ENCODE assay signal across 10 cellular contexts in genomic region chr14:23141706-23142467, GRCh38. TPM values are rescaled to one million over a fixed set of nuclear protein-coding genes. Genes with fewer than 3 reads are reported as not detected.
A peak's percentile ranks its signal among the peaks of the same experiment; 100 is the strongest.
DNase-seq lines count a peak whose midpoint lies in the region; TF ChIP-seq lines count a peak whose summit lies in the region.
"Had no signal": no experiment of that assay in that cellular context is flagged by ENCODE, and none has a peak within 500 bp of the region (broad histone marks: within the 10 kb centered on the region; RNA-seq: fewer than 3 reads in every experiment).

No MANE protein-coding gene starts in this region.

- DNase-seq in NCI-H345 (lab: John Stamatoyannopoulos, UW), result peak; percentile 8
- no peak for DNase-seq in NCI-H345 treated with DMSO at 0.1 percent for 48 hours (lab: John Stamatoyannopoulos, UW; ENCODE audit: unreplicated experiment)
- DNase-seq in MCF 10A (ENCODE audit: unreplicated experiment), result peak; percentile 83
- peak; percentile 70 for DNase-seq in kidney tubule cell (ENCODE audit: low spot score)
- peak; percentile 68 for DNase-seq in uterus
- DNase-seq in NCI-H524 treated with DMSO at 0.1 percent for 48 hours (lab: John Stamatoyannopoulos, UW), result no peak
- no peak for DNase-seq in NCI-H510A (lab: John Stamatoyannopoulos, UW)
- DNase-seq in GF-D8 (lab: John Stamatoyannopoulos, UW), result no peak
- DNase-seq: SW 1271 had no signal

- H3K4me3 Mint-ChIP-seq in MCF 10A (ENCODE audit: unreplicated experiment), result no peak overlapping the region

- CTCF ChIA-PET in MCF 10A (lab: Yijun Ruan, JAX), result interaction anchor here (0.6 to 5.8 kb wide), 7 partner anchors 10 to 1863 kb away, joined by 3 to 39 read pairs (median 6); no protein-coding TSS in a partner anchor

- peaks cover 8 to 12% of the 10 kb centered on the region in 2 donors for H3K4me1 ChIP-seq in uterus

- H3K27me3 ChIP-seq in uterus, result no peaks in the 10 kb centered on the region

- no peaks in the 10 kb centered on the region for H3K9me3 ChIP-seq in uterus

- H3K27ac Mint-ChIP-seq in MCF 10A (ENCODE audit: low read depth, unreplicated experiment), result peak overlapping the region; percentile 83
- H3K27ac Mint-ChIP-seq: activated T-helper 2 cell treated with anti-CD3 and anti-CD28 coated beads, Interferon-gamma antibody, Interleukin-2, Interleukin-4, amounts not matched to agents 10 μg/mL and 5 μg/mL and 100 μg/mL, durations not matched to agents 14 hours and 24 hours and 36 hours had no signal

- no peak overlapping the region for H3K4me3 ChIP-seq in uterus

- TF ChIP-seq CTCF in MCF 10A (IDR thresholded peaks at IDR 0.05; ENCODE audit: unreplicated experiment), result no peak
- no peak for TF ChIP-seq CTCF in uterus (IDR thresholded peaks at IDR 0.05)

- intact Hi-C loops in MCF 10A (cut with micrococcal nuclease), result no loop called here
- intact Hi-C loops in uterus (cut with DNase I; ENCODE audit: low total_unique reads), result no loop called here

- H3K36me3 ChIP-seq in uterus, result no peaks in the 10 kb centered on the region

- H3K4me1 Mint-ChIP-seq in MCF 10A (ENCODE audit: insufficient read depth, unreplicated experiment), result peaks cover 59% of the 10 kb centered on the region

- H3K27me3 Mint-ChIP-seq in MCF 10A (ENCODE audit: insufficient read depth, unreplicated experiment), result no peaks in the 10 kb centered on the region

- no peak for TF ChIP-seq POLR2A in uterus (IDR thresholded peaks at IDR 0.05)

- no peaks in the 10 kb centered on the region for H3K9me3 Mint-ChIP-seq in MCF 10A (ENCODE audit: unreplicated experiment)
- H3K9me3 Mint-ChIP-seq: activated T-helper 2 cell treated with anti-CD3 and anti-CD28 coated beads, Interferon-gamma antibody, Interleukin-2, Interleukin-4, amounts not matched to agents 10 μg/mL and 5 μg/mL and 100 μg/mL, durations not matched to agents 14 hours and 24 hours and 36 hours had no signal

- POLR2A ChIA-PET in MCF 10A (lab: Yijun Ruan, JAX), result interaction anchor here (0.5 to 2.3 kb wide), 14 partner anchors 10 to 1004 kb away, joined by 3 to 11 read pairs (median 4); partner anchors contain the start of genes ACIN1 and C14orf119

- BruUV-seq in MCF 10A (replicated peaks; lab: Mats Ljungman, UMichigan), result no TSS peak

- peak overlapping the region; percentile 96 for H3K27ac ChIP-seq in uterus

- no peaks in the 10 kb centered on the region for H3K36me3 Mint-ChIP-seq in MCF 10A (ENCODE audit: insufficient read depth, unreplicated experiment)

RNA-seq across cellular contexts. Expression of gene CEBPE, which starts 22.8 kb away (rescaled TPM):
- total RNA-seq in MCF 10A (2022) (not detected in 2 replicates), uterus (not detected)
- total RNA-seq: activated T-helper 2 cell treated with anti-CD3 and anti-CD28 coated beads, Interferon-gamma antibody, Interleukin-2, Interleukin-4, amounts not matched to agents 10 μg/mL and 5 μg/mL and 100 μg/mL, durations not matched to agents 14 hours and 24 hours and 36 hours had no signal

RNA-seq across cellular contexts. Expression of gene CIROP, which starts 37.1 kb away (rescaled TPM):
- total RNA-seq in MCF 10A (2022) (not detected in 2 replicates), uterus (not detected)
- total RNA-seq: activated T-helper 2 cell treated with anti-CD3 and anti-CD28 coated beads, Interferon-gamma antibody, Interleukin-2, Interleukin-4, amounts not matched to agents 10 μg/mL and 5 μg/mL and 100 μg/mL, durations not matched to agents 14 hours and 24 hours and 36 hours had no signal

RNA-seq across cellular contexts. Expression of gene SLC7A8, which starts 41.6 kb away (rescaled TPM):
- total RNA-seq in MCF 10A (2022) (1.5 and 2.4 TPM in 2 replicates), uterus (100 to 1,000 TPM in 1 of 4 donors, 10 to 100 TPM in 3; 15.9 to 152 (median 49.3) TPM)

RNA-seq across cellular contexts. Expression of gene C14orf119, which starts 46.6 kb away (rescaled TPM):
- total RNA-seq in MCF 10A (2022), result 39.6 and 54.8 TPM in 2 replicates
- total RNA-seq in uterus, result 10 to 100 TPM; 12.3 to 41.6 (median 26.7) TPM

RNA-seq across cellular contexts. Expression of gene ACIN1, which starts 47.0 kb away (rescaled TPM):
- total RNA-seq in MCF 10A (2022) (197 and 213 TPM in 2 replicates), uterus (100 to 1,000 TPM in 2 of 4 donors, 10 to 100 TPM in 2; 52.3 to 194 (median 77.1) TPM)

Comparison
In these comparisons a context has a peak if more than half of its experiments do, and no peak if none do; other contexts are left out.
1. DNase-seq: peak in NCI-H345 (single experiment), MCF 10A (single experiment), kidney tubule cell (single experiment) and uterus (2 of 2); none in NCI-H345 treated with DMSO at 0.1 percent for 48 hours (single experiment), NCI-H524 treated with DMSO at 0.1 percent for 48 hours (single experiment), NCI-H510A (single experiment) and GF-D8 (single experiment).